Comparison of ENCODE assay signal across 19 cellular contexts in the genomic region with DNA sequence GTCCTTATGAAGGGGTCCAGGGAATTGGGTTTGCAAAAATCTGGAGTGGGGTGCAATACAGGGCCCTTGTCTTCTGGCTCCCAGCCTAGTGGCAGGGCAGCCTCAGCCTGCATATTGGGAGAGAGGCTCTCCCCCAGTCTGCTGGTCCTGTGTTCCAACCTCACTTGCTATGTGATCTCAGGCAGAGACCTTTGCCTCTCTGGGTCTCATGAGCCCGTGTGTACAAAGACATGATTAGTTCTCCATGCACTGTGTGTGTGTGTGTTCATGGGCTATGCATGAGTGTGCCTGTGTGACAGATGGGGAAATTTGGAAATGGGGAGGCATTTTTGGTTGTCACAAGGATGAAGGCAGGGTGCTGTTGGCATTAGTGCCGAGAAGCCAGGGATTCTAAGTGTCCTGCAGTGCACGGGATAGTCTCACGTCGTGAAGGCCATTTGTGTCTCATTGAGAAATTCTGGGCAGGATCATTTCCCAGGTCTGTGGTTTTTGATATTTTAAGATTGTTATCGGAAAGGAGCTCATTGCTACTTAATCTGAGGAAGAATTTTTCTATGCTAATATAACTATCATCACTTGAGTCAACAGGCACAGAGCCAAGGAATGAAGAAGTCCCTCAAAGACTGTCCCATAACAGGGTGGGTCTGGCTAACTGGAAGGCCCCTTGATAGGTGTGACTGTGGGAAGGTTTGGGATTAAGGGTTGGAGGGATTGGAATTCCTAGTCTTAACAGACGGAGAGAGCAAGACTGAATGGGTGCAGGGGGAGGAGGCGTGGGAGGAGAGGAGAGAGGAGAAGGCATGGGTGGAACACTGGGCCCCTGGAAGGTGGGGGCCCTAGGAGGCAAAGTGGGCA.
DNase-seq lines count a peak whose midpoint lies in the region; ATAC-seq and TF ChIP-seq lines count a peak whose summit lies in the region.
"Had no signal": no experiment of that assay in that cellular context is flagged by ENCODE, and none has a peak within 500 bp of the region (broad histone marks: within the 10 kb centered on the region; RNA-seq: fewer than 3 reads in every experiment).

No MANE protein-coding gene starts in this region.

- intact Hi-C loops in lower lobe of right lung (cut with DNase I), result no loop called here
- intact Hi-C loops in sigmoid colon (cut with DNase I), result no loop called here

- no peak for TF ChIP-seq EP300 in sigmoid colon (IDR thresholded peaks at IDR 0.05)

- TF ChIP-seq POLR2A in sigmoid colon (IDR thresholded peaks at IDR 0.05), result no peak

- ATAC-seq in SK-N-SH treated with all-trans-retinoic acid at 6 μM for 48 hours, result peak; percentile 65
- ATAC-seq in lower lobe of right lung, result no peak
- ATAC-seq: pancreas had no signal

- H3K36me3 ChIP-seq in lower lobe of right lung, result no peaks in the 10 kb centered on the region
- H3K36me3 ChIP-seq in sigmoid colon, result no peaks in the 10 kb centered on the region
- H3K36me3 ChIP-seq: pancreas, upper lobe of left lung had no signal

- H3K27ac ChIP-seq in lower lobe of right lung (peak overlapping the region; percentile 21), sigmoid colon (no peak overlapping the region)
- H3K27ac ChIP-seq: 22Rv1, pancreas had no signal

- H3K4me1 ChIP-seq in lower lobe of right lung (peaks cover 12% of the 10 kb centered on the region), sigmoid colon (peaks cover 0 to 8% (median 3%) of the 10 kb centered on the region in 4 donors)
- H3K4me1 ChIP-seq: pancreas had no signal

- DNase-seq in NCI-H82 (lab: John Stamatoyannopoulos, UW), result peak; percentile 50
- DNase-seq in NCI-H82 treated with DMSO at 0.1 percent for 48 hours (lab: John Stamatoyannopoulos, UW; ENCODE audit: unreplicated experiment), result no peak
- no peak for DNase-seq in lower lobe of right lung
- DNase-seq in sigmoid colon, result peak; percentile 21
- DNase-seq in NCI-H2107 treated with DMSO at 0.1 percent for 48 hours (lab: John Stamatoyannopoulos, UW; ENCODE audit: unreplicated experiment), result no peak
- DNase-seq in NCI-H1436 treated with DMSO at 0.1 percent for 48 hours (lab: John Stamatoyannopoulos, UW), result no peak
- no peak for DNase-seq in NCI-H226
- DNase-seq: amniotic stem cell; DMS 273 treated with DMSO at 0.1 percent for 48 hours; effector memory CD4-positive, alpha-beta T cell; Kasumi-1; NCI-H146; NCI-H345; RPMI8226; small intestine had no signal

- no peak for TF ChIP-seq CTCF in lower lobe of right lung (IDR thresholded peaks at IDR 0.05)
- no peak for TF ChIP-seq CTCF in sigmoid colon (IDR thresholded peaks at IDR 0.05)

- H3K27me3 ChIP-seq in lower lobe of right lung (ENCODE audit: low read depth), result no peaks in the 10 kb centered on the region
- no peaks in the 10 kb centered on the region for H3K27me3 ChIP-seq in sigmoid colon
- H3K27me3 ChIP-seq: pancreas, upper lobe of left lung had no signal

- 72 to 77% methylated on average over 8 of the region's 8 CpGs for WGBS in sigmoid colon, 2 donors

- H3K9me3 ChIP-seq in lower lobe of right lung (no peaks in the 10 kb centered on the region), sigmoid colon (no peaks in the 10 kb centered on the region)
- H3K9me3 ChIP-seq: pancreas, upper lobe of left lung had no signal

- H3K4me3 ChIP-seq in lower lobe of right lung, result no peak overlapping the region
- no peak overlapping the region for H3K4me3 ChIP-seq in sigmoid colon
- H3K4me3 ChIP-seq: pancreas, upper lobe of left lung had no signal

TF ChIP-seq in SK-N-SH treated with all-trans-retinoic acid at 6 μM for 48 hours, 23 proteins besides CTCF, POLR2A, EP300 and RAD21:
- TF ChIP-seq ISL1 (CRISPR knock-in tag; IDR thresholded peaks at IDR 0.05), result peak; percentile 33; the same call in 1 of the 2 replicates
- TF ChIP-seq CSRNP3 (CRISPR knock-in tag; IDR thresholded peaks at IDR 0.05), result no peak
- no peak for TF ChIP-seq TCF4 (CRISPR knock-in tag; IDR thresholded peaks at IDR 0.05; ENCODE audit: borderline replicate concordance)

Comparison
In these comparisons a context has a peak if more than half of its experiments do, and no peak if none do; other contexts are left out.
1. DNase-seq: peak in NCI-H82 (single experiment) and sigmoid colon (single experiment); none in NCI-H82 treated with DMSO at 0.1 percent for 48 hours (single experiment), lower lobe of right lung (single experiment), NCI-H2107 treated with DMSO at 0.1 percent for 48 hours (single experiment), NCI-H1436 treated with DMSO at 0.1 percent for 48 hours (single experiment) and NCI-H226 (single experiment).